Comparison of ENCODE assay signal across 1 cellular context in genomic region chr19:459724-460511, GRCh38.
TF ChIP-seq lines count a peak whose summit lies in the region.

No MANE protein-coding gene starts in this region.

TF ChIP-seq in GM23338, 12 proteins besides CTCF, POLR2A, EP300 and RAD21 (continued from another document):
- no peak for TF ChIP-seq ZNF462 (CRISPR knock-in tag; IDR thresholded peaks at IDR 0.05)
